27 cellular contexts compared by ENCODE assay signal in the genomic region with DNA sequence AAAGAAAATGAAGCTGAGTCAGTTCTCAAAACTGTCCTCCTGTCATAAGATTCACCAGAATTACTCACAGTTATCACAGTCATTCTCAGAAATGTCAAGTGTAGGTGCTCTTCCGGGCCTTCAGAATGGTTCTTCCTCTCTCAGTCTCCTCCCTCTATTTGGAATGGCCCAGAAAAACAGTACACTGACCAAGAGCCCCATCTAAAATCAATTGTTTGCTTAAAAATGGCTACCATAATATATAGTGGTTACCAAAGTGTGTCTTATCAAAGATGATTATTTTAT.
DNase-seq lines count a peak whose midpoint lies in the region; ATAC-seq, FAIRE-seq and TF ChIP-seq lines count a peak whose summit lies in the region.
"Had no signal": no experiment of that assay in that cellular context is flagged by ENCODE, and none has a peak within 500 bp of the region (broad histone marks: within the 10 kb centered on the region; RNA-seq: fewer than 3 reads in every experiment).

No MANE protein-coding gene starts in this region.

- H3K9ac ChIP-seq in K562 (ENCODE audit: insufficient read depth in 1 of 2, low read depth in 2 of 2, low read length in 2 of 2) = no peak overlapping the region
- H3K9ac ChIP-seq: KMS-11, neural progenitor cell had no signal

- H2AFZ ChIP-seq in K562 (ENCODE audit: low read depth, low read length) = no peak overlapping the region
- H2AFZ ChIP-seq: neural progenitor cell had no signal

- intact Hi-C loops in K562 (cut with micrococcal nuclease) (no loop called here), prostate gland (cut with DNase I) (no loop called here)

- CTCF ChIA-PET in K562 (lab: Yijun Ruan, JAX; ENCODE audit: low intra/inter-chr PET ratio) = no interaction called here

- DNase-seq in K562 (ENCODE audit: extremely low read depth in 1 of 4, low spot score in 3 of 4) (no peak), NCI-H2029 treated with DMSO at 0.1 percent for 48 hours (lab: John Stamatoyannopoulos, UW) (no peak), globus pallidus (ENCODE audit: low spot score) (no peak), prostate gland (ENCODE audit: low spot score) (no peak)
- DNase-seq: activated CD4-positive, alpha-beta T cell treated with anti-CD3 and anti-CD28 coated beads, Interleukin-2, amount 50 U/mL, for 48 hours; activated CD8-positive, alpha-beta memory T cell treated with anti-CD3 and anti-CD28 coated beads, Interleukin-2, amount 50 U/mL, for 4 hours; amniotic stem cell; BE2C; DMS153; endodermal cell; H7; head of caudate nucleus; left ventricle myocardium superior; NCI-H2029; right cardiac atrium; testis had no signal

- no peak overlapping the region for H3K4me3 ChIP-seq in K562
- no peak overlapping the region for H3K4me3 ChIP-seq in prostate gland
- H3K4me3 ChIP-seq: GM12878, neural progenitor cell, smooth muscle cell, testis had no signal

- TF ChIP-seq POLR2A in K562 (conservative IDR thresholded peaks at IDR 0.05) (no peak), prostate gland (IDR thresholded peaks at IDR 0.05) (no peak)

- TF ChIP-seq EP300 in K562 (IDR thresholded peaks at IDR 0.05; ENCODE audit: low read length) = no peak

- no peaks in the 10 kb centered on the region for H3K79me2 ChIP-seq in K562 (ENCODE audit: control insufficient read depth, insufficient read depth, low read length)

- no peaks in the 10 kb centered on the region for H3K27me3 ChIP-seq in K562 (ENCODE audit: control insufficient read depth in 2 of 2, insufficient read depth in 2 of 2, low read length in 2 of 2)
- no peaks in the 10 kb centered on the region for H3K27me3 ChIP-seq in prostate gland (replicated peaks; ENCODE audit: insufficient read depth)
- H3K27me3 ChIP-seq: BE2C, neural progenitor cell, testis had no signal

- POLR2A ChIA-PET in K562 (lab: Yijun Ruan, JAX) = interaction anchor here (1.2 kb wide), 1 partner anchor 14 kb away, joined by 4 read pairs; no protein-coding TSS in a partner anchor

- ATAC-seq in GM18519 (IDR thresholded peaks at IDR 0.05; ENCODE audit: low FRiP score, unreplicated experiment) (peak; percentile 64), GM21526 (IDR thresholded peaks at IDR 0.05; ENCODE audit: low FRiP score, unreplicated experiment) (peak; percentile 83), HG03159 (IDR thresholded peaks at IDR 0.05; ENCODE audit: unreplicated experiment) (peak; percentile 55), K562 (no peak)
- ATAC-seq: GM12878, left ventricle myocardium superior, right cardiac atrium, Right ventricle myocardium inferior had no signal

- no peak for FAIRE-seq in K562 (lab: Jason Lieb, UNC)
- FAIRE-seq: GM12878, keratinocyte, urothelium cell line had no signal

- BruUV-seq in K562 (replicated peaks; lab: Mats Ljungman, UMichigan) = no TSS peak

- in situ Hi-C loops in K562 (cut with MboI) = no loop called here

- H3K4me1 ChIP-seq in K562 (replicated peaks in 1 of 2; ENCODE audit: control insufficient read depth in 2 of 2, insufficient read depth in 2 of 2, low read length in 2 of 2) (no peaks in the 10 kb centered on the region), prostate gland (replicated peaks) (no peaks in the 10 kb centered on the region)
- H3K4me1 ChIP-seq: neural progenitor cell, testis had no signal

- no peaks in the 10 kb centered on the region for H3K9me1 ChIP-seq in K562 (ENCODE audit: control insufficient read depth, insufficient read depth, low read length)

- 0% methylated on average over 1 of the region's 1 CpG for WGBS in K562 (ENCODE audit: insufficient coverage, low coverage, missing lambda C conversion rate)
- 92% methylated on average over 1 of the region's 1 CpG for WGBS in prostate gland

- H3K4me2 ChIP-seq in K562 (ENCODE audit: insufficient read depth, low read length) = no peak overlapping the region
- H3K4me2 ChIP-seq: KMS-11, neural progenitor cell, smooth muscle cell had no signal

- no peak for TF ChIP-seq RAD21 in K562 (CRISPR knock-in tag; conservative IDR thresholded peaks at IDR 0.05 in 1 of 2, IDR thresholded peaks at IDR 0.05 in 1 of 2)

- H3K36me3 ChIP-seq in K562 (ENCODE audit: control insufficient read depth, insufficient read depth, low read length) (no peaks in the 10 kb centered on the region), prostate gland (no peaks in the 10 kb centered on the region)
- H3K36me3 ChIP-seq: BE2C, neural progenitor cell had no signal

- H3K27ac ChIP-seq in K562 (ENCODE audit: extremely low read depth, low read depth, low read length) = no peak overlapping the region
- H3K27ac ChIP-seq in prostate gland = no peak overlapping the region
- H3K27ac ChIP-seq: HL-60, KMS-11, neural progenitor cell, testis had no signal

- H3K9me3 ChIP-seq in K562 (replicated peaks; ENCODE audit: control insufficient read depth, insufficient read depth, low read depth, low read length) (no peaks in the 10 kb centered on the region), prostate gland (no peaks in the 10 kb centered on the region)
- H3K9me3 ChIP-seq: BE2C, testis had no signal

- no peaks in the 10 kb centered on the region for H4K20me1 ChIP-seq in K562 (replicated peaks; ENCODE audit: control insufficient read depth, insufficient read depth, low read length)

- TF ChIP-seq CTCF in K562 (IDR thresholded peaks at IDR 0.05 in 2 of 3, conservative IDR thresholded peaks at IDR 0.05 in 1 of 3; ENCODE audit: insufficient read depth in 2 of 3, low read depth in 1 of 3, low read length in 3 of 3) = no peak
- TF ChIP-seq CTCF in prostate gland (IDR thresholded peaks at IDR 0.05) = no peak

TF ChIP-seq in K562, 482 proteins besides CTCF, POLR2A, EP300 and RAD21:
- TF ChIP-seq PRDM10 (IDR thresholded peaks at IDR 0.05; ENCODE audit: partially characterized antibody) (peak; percentile 10), NR2C2 (CRISPR knock-in tag; IDR thresholded peaks at IDR 0.05) (no peak), NR2C2 (tag; IDR thresholded peaks at IDR 0.05) (peak; percentile 74), BCOR (IDR thresholded peaks at IDR 0.05) (no peak), ELF1 (tag; IDR thresholded peaks at IDR 0.05) (0 out of 2 replicates have a peak, but pooled peaks have one; percentile 29), GABPA (tag; conservative IDR thresholded peaks at IDR 0.05; ENCODE audit: low read depth) (peak; percentile 55; the same call in 1 of the 2 replicates)
- TF ChIP-seq, protein P1, sequence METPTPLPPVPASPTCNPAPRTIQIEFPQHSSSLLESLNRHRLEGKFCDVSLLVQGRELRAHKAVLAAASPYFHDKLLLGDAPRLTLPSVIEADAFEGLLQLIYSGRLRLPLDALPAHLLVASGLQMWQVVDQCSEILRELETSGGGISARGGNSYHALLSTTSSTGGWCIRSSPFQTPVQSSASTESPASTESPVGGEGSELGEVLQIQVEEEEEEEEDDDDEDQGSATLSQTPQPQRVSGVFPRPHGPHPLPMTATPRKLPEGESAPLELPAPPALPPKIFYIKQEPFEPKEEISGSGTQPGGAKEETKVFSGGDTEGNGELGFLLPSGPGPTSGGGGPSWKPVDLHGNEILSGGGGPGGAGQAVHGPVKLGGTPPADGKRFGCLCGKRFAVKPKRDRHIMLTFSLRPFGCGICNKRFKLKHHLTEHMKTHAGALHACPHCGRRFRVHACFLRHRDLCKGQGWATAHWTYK (CRISPR knock-in tag; IDR thresholded peaks at IDR 0.05) = no peak
